Comparison of ENCODE assay signal across 15 cellular contexts in the genomic region with DNA sequence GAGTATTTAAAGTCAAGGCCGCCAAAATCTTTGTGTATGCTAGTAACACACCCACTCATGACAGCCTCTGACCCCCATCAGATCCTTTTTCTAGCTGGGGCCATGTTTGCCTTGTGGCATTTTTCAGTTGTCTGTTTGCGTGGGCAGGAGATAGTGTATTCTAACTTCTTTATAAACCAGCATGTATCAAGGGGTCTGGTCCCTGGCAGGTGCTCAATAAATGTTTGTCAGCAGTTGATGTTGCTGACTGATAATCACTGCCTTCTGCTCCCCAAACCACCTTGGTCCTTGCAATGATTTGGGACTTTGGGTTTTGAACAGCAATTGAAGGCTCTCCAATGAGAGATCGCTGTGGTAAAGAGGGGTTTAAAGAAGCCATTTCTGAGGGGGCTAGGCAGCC. TPM values are rescaled to one million over a fixed set of nuclear protein-coding genes. Genes with fewer than 3 reads are reported as not detected.
A peak's percentile ranks its signal among the peaks of the same experiment; 100 is the strongest.
DNase-seq lines count a peak whose midpoint lies in the region; ATAC-seq and TF ChIP-seq lines count a peak whose summit lies in the region.
"Had no signal": no experiment of that assay in that cellular context is flagged by ENCODE, and none has a peak within 500 bp of the region (broad histone marks: within the 10 kb centered on the region; RNA-seq: fewer than 3 reads in every experiment).

No MANE protein-coding gene starts in this region.

- no peak overlapping the region for H3K27ac ChIP-seq in GM23338 (ENCODE audit: low read depth)
- H3K27ac ChIP-seq in mesodermal cell (ENCODE audit: low read depth, low read length, severe bottlenecking), result peak overlapping the region; percentile 5
- H3K27ac ChIP-seq in trophoblast cell (ENCODE audit: low read depth, low read length), result no peak overlapping the region
- H3K27ac ChIP-seq: C4-2B had no signal

- H2AFZ ChIP-seq in GM23338, result peak overlapping the region; percentile 64; the same call in 1 of the 2 replicates
- H2AFZ ChIP-seq in trophoblast cell (ENCODE audit: insufficient read depth, low read length, poor library complexity), result no peak overlapping the region

- H3K27ac Mint-ChIP-seq in GM23338 (no peak overlapping the region), brain (peak overlapping the region in 3 of 5 experiments; percentile 2 to 75 (median 13))
- H3K27ac Mint-ChIP-seq: CD4-positive, alpha-beta memory T cell had no signal

- H3K79me2 ChIP-seq in GM23338 (replicated peaks; ENCODE audit: insufficient read depth) (no peaks in the 10 kb centered on the region), trophoblast cell (ENCODE audit: control insufficient read depth, insufficient read depth, low read length, poor library complexity) (no peaks in the 10 kb centered on the region)

- H3K4me3 Mint-ChIP-seq in GM23338 (no peak overlapping the region), brain (no peak overlapping the region)
- H3K4me3 Mint-ChIP-seq: CD4-positive, alpha-beta memory T cell had no signal

- no peak overlapping the region for H2AK5ac ChIP-seq in trophoblast cell (ENCODE audit: low read length)

- H3K9ac ChIP-seq in trophoblast cell (ENCODE audit: low read length), result no peak overlapping the region

- no peak overlapping the region for H3K4ac ChIP-seq in trophoblast cell (ENCODE audit: low read depth, low read length)

- H3K4me3 ChIP-seq in GM23338 (no peak overlapping the region), mesodermal cell (ENCODE audit: extremely low read depth, insufficient read depth, low read length, poor library complexity, severe bottlenecking) (no peak overlapping the region), trophoblast cell (ENCODE audit: low read depth, low read length) (no peak overlapping the region)
- H3K4me3 ChIP-seq: A549 had no signal

- H3K27me3 ChIP-seq in GM23338 (ENCODE audit: insufficient read depth) (no peaks in the 10 kb centered on the region), trophoblast cell (ENCODE audit: insufficient read depth, low read length) (no peaks in the 10 kb centered on the region)
- H3K27me3 ChIP-seq: BE2C had no signal

- H2BK12ac ChIP-seq in trophoblast cell (ENCODE audit: low read length), result peak overlapping the region; percentile 55

- no peaks in the 10 kb centered on the region for H3K36me3 ChIP-seq in GM23338 (ENCODE audit: insufficient read depth)
- no peaks in the 10 kb centered on the region for H3K36me3 ChIP-seq in mesodermal cell (ENCODE audit: control insufficient read depth, insufficient read depth, low read length)
- no peaks in the 10 kb centered on the region for H3K36me3 ChIP-seq in trophoblast cell (ENCODE audit: control insufficient read depth in 1 of 2, insufficient read depth in 2 of 2, low read length in 2 of 2)
- H3K36me3 ChIP-seq: BE2C had no signal

- no peak overlapping the region for H3K18ac ChIP-seq in trophoblast cell (ENCODE audit: low read length)

- H3K9me3 ChIP-seq in mesodermal cell (ENCODE audit: control insufficient read depth, low read length) (no peaks in the 10 kb centered on the region), trophoblast cell (ENCODE audit: insufficient read depth, low read depth, low read length) (no peaks in the 10 kb centered on the region)
- H3K9me3 ChIP-seq: A549, BE2C had no signal

- H3K79me1 ChIP-seq in trophoblast cell (ENCODE audit: low read length), result peaks cover 20% of the 10 kb centered on the region

- H3K4me2 ChIP-seq in GM23338, result no peak overlapping the region
- no peak overlapping the region for H3K4me2 ChIP-seq in trophoblast cell (ENCODE audit: low read length)
- H3K4me2 ChIP-seq: A549 had no signal

- H3K27me3 Mint-ChIP-seq in GM23338 (ENCODE audit: insufficient read depth, low read depth, poor library complexity) (peaks cover 12% of the 10 kb centered on the region), brain (peaks cover 11% of the 10 kb centered on the region)
- H3K27me3 Mint-ChIP-seq: CD4-positive, alpha-beta memory T cell had no signal

- H3K9me2 ChIP-seq in GM23338 (ENCODE audit: insufficient read depth), result no peaks in the 10 kb centered on the region

- no peak for DNase-seq in GM23338 (ENCODE audit: low spot score)
- no peak for DNase-seq in trophoblast cell
- DNase-seq in NCI-H748 (lab: John Stamatoyannopoulos, UW; ENCODE audit: unreplicated experiment), result no peak
- DNase-seq in NCI-H1048 (lab: John Stamatoyannopoulos, UW), result no peak
- DNase-seq: BE2C; CD4-positive, alpha-beta memory T cell; DMS153; DMS79 treated with DMSO at 0.1 percent for 48 hours; EL had no signal

- H3K14ac ChIP-seq in trophoblast cell (ENCODE audit: low read length), result peak overlapping the region; percentile 8

- no peak for ATAC-seq in GM23338
- ATAC-seq in GM19463 (IDR thresholded peaks at IDR 0.05; ENCODE audit: unreplicated experiment), result no peak
- ATAC-seq: A549, HCT116 had no signal

- no peak overlapping the region for H4K12ac ChIP-seq in trophoblast cell (ENCODE audit: low read depth, low read length)

- H3K36me3 Mint-ChIP-seq in GM23338 (ENCODE audit: low read depth) (no peaks in the 10 kb centered on the region), brain (peaks cover 6% of the 10 kb centered on the region)
- H3K36me3 Mint-ChIP-seq: CD4-positive, alpha-beta memory T cell had no signal

- H4K8ac ChIP-seq in trophoblast cell (ENCODE audit: low read depth, low read length), result peak overlapping the region; percentile 26

- H3K4me1 ChIP-seq in GM23338 (ENCODE audit: insufficient read depth) (peaks cover 5% of the 10 kb centered on the region), mesodermal cell (ENCODE audit: control insufficient read depth, insufficient read depth, low read length, poor library complexity, severe bottlenecking) (peaks cover 12% of the 10 kb centered on the region), trophoblast cell (ENCODE audit: control insufficient read depth in 1 of 2, insufficient read depth in 2 of 2, low read length in 2 of 2) (peaks cover 4 to 18% of the 10 kb centered on the region in 2 experiments)
- H3K4me1 ChIP-seq: BE2C had no signal

- peak overlapping the region; percentile 4 for H2BK5ac ChIP-seq in trophoblast cell (ENCODE audit: low read depth, low read length, poor library complexity)

- no peaks in the 10 kb centered on the region for H3F3A ChIP-seq in GM23338 (replicated peaks; ENCODE audit: low read depth)

- H4K20me1 ChIP-seq in GM23338 (replicated peaks; ENCODE audit: insufficient read depth), result no peaks in the 10 kb centered on the region

- peak overlapping the region; percentile 56 for H2BK120ac ChIP-seq in trophoblast cell (ENCODE audit: insufficient read depth, low read length, poor library complexity)

- WGBS in mesodermal cell (ENCODE audit: insufficient coverage in 2 of 2), 2 experiments, result 100% methylated on average over 1 to 3 of the region's 3 CpGs
- WGBS in trophoblast cell (ENCODE audit: extremely low coverage, insufficient coverage, insufficient read length), result no CpG with 5 or more reads among the region's 3 CpGs

- H3K9me3 Mint-ChIP-seq in GM23338 (no peaks in the 10 kb centered on the region; the same call in 2 of the 3 replicates), brain (peaks cover 0 to 15% (median 9%) of the 10 kb centered on the region in 5 experiments)
- H3K9me3 Mint-ChIP-seq: CD4-positive, alpha-beta memory T cell had no signal

- H4K91ac ChIP-seq in trophoblast cell (ENCODE audit: low read depth, low read length), result peak overlapping the region; percentile 50

- H3K23ac ChIP-seq in trophoblast cell (ENCODE audit: low read length), result no peak overlapping the region

- TF ChIP-seq CTCF in GM23338 (conservative IDR thresholded peaks at IDR 0.05; ENCODE audit: low read depth in 2 of 2) (no peak), brain (conservative IDR thresholded peaks at IDR 0.05) (no peak)

- H3K4me1 Mint-ChIP-seq in GM23338, result peaks cover 8% of the 10 kb centered on the region
- H3K4me1 Mint-ChIP-seq in brain, result peaks cover 34% of the 10 kb centered on the region
- H3K4me1 Mint-ChIP-seq: CD4-positive, alpha-beta memory T cell had no signal

TF ChIP-seq in GM23338, 12 proteins besides CTCF, POLR2A, EP300 and RAD21 (continues in another document):
- TF ChIP-seq ZNF331 (CRISPR knock-in tag; IDR thresholded peaks at IDR 0.05; ENCODE audit: low read depth) (no peak), NANOG (IDR thresholded peaks at IDR 0.05; ENCODE audit: borderline replicate concordance) (no peak)

RNA-seq across cellular contexts. Expression of gene RARB, which starts 19.2 kb away (rescaled TPM):
- 0.14 and 0.39 TPM in 2 replicates for total RNA-seq in GM23338 (2014; rRNA removed; shearing (Covaris generic))
- polyA plus RNA-seq in GM23338 (2016; fragmentation: Nextera tagmentation; extraction: Ambion mirVana) (0.30 and 0.42 TPM in 2 replicates), brain (ENCODE audit: insufficient read depth, low read depth, low replicate concordance) (3.7 TPM)
- 10.4 TPM for polyA plus RNA-seq in mesodermal cell (2013, experiment 1 of 2)
- 9.4 TPM for polyA plus RNA-seq in mesodermal cell (2013, experiment 2 of 2)
- 7.2 and 7.4 TPM in 2 replicates for polyA plus RNA-seq in trophoblast cell (2013)
- total RNA-seq: CD4-positive, alpha-beta memory T cell had no signal
